Comparison of ENCODE assay signal across 1 cellular context in the genomic region with DNA sequence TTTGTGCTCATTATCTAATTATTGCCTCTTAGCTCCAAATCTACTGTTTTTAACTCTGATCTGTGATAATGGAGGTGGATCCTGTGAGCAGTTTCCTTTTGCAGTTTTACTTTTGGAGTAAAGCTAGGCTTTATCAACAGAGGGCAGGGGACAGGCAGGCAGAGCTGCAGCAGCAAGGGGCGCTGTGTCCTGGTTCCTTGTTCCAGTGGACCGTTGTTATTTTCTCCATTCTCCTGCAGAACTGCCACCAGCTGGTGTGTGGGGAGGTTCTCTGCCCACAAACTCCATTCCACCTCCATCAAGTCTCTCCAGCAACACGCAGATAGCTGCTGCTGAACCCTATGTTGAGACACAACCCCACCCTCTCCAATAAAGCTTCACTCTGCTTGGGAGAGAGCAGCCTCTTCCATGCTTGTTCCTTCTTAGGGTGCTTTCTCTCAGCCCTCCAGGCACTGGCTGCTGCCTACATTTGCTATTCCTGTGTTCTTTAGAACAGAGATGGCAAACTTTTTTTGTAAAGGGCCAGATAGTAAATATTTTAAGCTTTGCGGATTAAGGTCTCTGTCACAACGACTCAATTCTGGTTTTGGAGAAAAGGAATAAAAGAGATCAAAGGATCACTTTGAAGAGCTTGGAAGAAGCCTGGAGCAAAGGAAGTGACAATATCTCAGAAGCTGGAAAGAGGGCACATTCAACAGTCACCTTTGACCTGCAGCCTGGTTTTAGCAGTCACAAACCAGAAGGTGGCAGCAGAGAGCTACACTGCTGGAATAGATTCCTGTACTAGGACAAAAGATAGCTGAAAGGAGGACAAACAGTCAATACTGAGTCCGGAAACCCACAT.
TF ChIP-seq lines count a peak whose summit lies in the region.

No MANE protein-coding gene starts in this region.

TF ChIP-seq in GM12878, 131 proteins besides CTCF, POLR2A, EP300 and RAD21 (continued from another document):
- TF ChIP-seq, protein P1, sequence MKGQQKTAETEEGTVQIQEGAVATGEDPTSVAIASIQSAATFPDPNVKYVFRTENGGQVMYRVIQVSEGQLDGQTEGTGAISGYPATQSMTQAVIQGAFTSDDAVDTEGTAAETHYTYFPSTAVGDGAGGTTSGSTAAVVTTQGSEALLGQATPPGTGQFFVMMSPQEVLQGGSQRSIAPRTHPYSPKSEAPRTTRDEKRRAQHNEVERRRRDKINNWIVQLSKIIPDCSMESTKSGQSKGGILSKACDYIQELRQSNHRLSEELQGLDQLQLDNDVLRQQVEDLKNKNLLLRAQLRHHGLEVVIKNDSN (IDR thresholded peaks at IDR 0.05; ENCODE audit: borderline replicate concordance, extremely low read length, insufficient read depth, low read depth, low read length), result no peak
- TF ChIP-seq HCFC1 (IDR thresholded peaks at IDR 0.05; ENCODE audit: low read length) (no peak), YY1 (IDR thresholded peaks at IDR 0.05; ENCODE audit: low read depth, low read length) (0 out of 2 replicates have a peak, but pooled peaks have one; percentile 16), BACH1 (IDR thresholded peaks at IDR 0.05; ENCODE audit: borderline replicate concordance) (no peak), BCL11A (IDR thresholded peaks at IDR 0.05; ENCODE audit: low read depth, low read length) (no peak), TBL1XR1 (IDR thresholded peaks at IDR 0.05; ENCODE audit: low read depth, low read length) (no peak), NFIC (IDR thresholded peaks at IDR 0.05; ENCODE audit: low read depth, low read length) (no peak), RELA (IDR thresholded peaks at IDR 0.05; ENCODE audit: borderline replicate concordance, partially characterized antibody) (no peak), HDAC2 (IDR thresholded peaks at IDR 0.05) (no peak), BMI1 (IDR thresholded peaks at IDR 0.05; ENCODE audit: borderline replicate concordance) (no peak), TAF1 (IDR thresholded peaks at IDR 0.05; ENCODE audit: borderline replicate concordance, low read depth, low read length) (no peak), EGR1 (IDR thresholded peaks at IDR 0.05; ENCODE audit: borderline replicate concordance in 1 of 2, low read depth in 2 of 2, low read length in 2 of 2) (no peak), NR2F1 (conservative IDR thresholded peaks at IDR 0.05) (peak; percentile 99), NFXL1 (IDR thresholded peaks at IDR 0.05; ENCODE audit: borderline replicate concordance) (no peak), NR2C2 (IDR thresholded peaks at IDR 0.05; ENCODE audit: borderline replicate concordance, control insufficient read depth, insufficient read length, low read depth) (peak; percentile 69), ASH2L (IDR thresholded peaks at IDR 0.05; ENCODE audit: borderline replicate concordance, low read depth) (no peak), KLF5 (IDR thresholded peaks at IDR 0.05; ENCODE audit: partially characterized antibody) (no peak), NR2C1 (IDR thresholded peaks at IDR 0.05) (peak; percentile 85), SIX5 (IDR thresholded peaks at IDR 0.05; ENCODE audit: low read depth, low read length, severe bottlenecking) (no peak), SREBF1 (IDR thresholded peaks at IDR 0.05; ENCODE audit: low read length) (no peak), MEF2B (IDR thresholded peaks at IDR 0.05; ENCODE audit: partially characterized antibody, poor library complexity, severe bottlenecking) (no peak), CHD1 (IDR thresholded peaks at IDR 0.05; ENCODE audit: low read depth, low read length) (no peak)
- TF ChIP-seq, protein P2, sequence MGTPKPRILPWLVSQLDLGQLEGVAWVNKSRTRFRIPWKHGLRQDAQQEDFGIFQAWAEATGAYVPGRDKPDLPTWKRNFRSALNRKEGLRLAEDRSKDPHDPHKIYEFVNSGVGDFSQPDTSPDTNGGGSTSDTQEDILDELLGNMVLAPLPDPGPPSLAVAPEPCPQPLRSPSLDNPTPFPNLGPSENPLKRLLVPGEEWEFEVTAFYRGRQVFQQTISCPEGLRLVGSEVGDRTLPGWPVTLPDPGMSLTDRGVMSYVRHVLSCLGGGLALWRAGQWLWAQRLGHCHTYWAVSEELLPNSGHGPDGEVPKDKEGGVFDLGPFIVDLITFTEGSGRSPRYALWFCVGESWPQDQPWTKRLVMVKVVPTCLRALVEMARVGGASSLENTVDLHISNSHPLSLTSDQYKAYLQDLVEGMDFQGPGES (IDR thresholded peaks at IDR 0.05), result no peak
